8 cellular contexts compared by ENCODE assay signal in the genomic region with DNA sequence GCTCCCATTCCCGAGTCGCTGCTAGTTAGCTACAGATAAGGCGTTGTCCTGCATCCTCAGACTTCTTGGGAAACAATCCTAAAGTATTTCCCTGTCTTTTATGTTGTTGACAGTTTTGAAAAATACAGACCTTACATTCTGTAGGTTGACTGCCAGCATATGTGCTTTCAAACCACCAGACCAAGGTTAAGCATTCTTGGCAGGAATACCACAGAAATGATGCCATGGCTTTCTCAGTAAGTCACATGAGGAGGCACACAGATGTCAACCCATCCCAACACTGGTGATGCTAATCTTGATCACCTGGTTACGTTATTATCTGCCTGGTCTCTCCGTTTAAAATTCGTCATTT. TPM values are rescaled to one million over a fixed set of nuclear protein-coding genes. Genes with fewer than 3 reads are reported as not detected.
A peak's percentile ranks its signal among the peaks of the same experiment; 100 is the strongest.
DNase-seq lines count a peak whose midpoint lies in the region; ATAC-seq and TF ChIP-seq lines count a peak whose summit lies in the region.

No MANE protein-coding gene starts in this region.

- H3K27ac ChIP-seq in Peyer's patch: peak overlapping the region in 3 of 4 donors; percentile 79 to 90 (median 82)
- peak overlapping the region; percentile 83 to 91 (median 84) for H3K27ac ChIP-seq in esophagus muscularis mucosa (replicated peaks in 1 of 4)
- no peak overlapping the region for H3K27ac ChIP-seq in trophoblast cell (ENCODE audit: low read depth, low read length)

- peaks cover 3% of the 10 kb centered on the region for H3K79me1 ChIP-seq in trophoblast cell (ENCODE audit: low read length)

- no peaks in the 10 kb centered on the region for H3K79me2 ChIP-seq in trophoblast cell (ENCODE audit: control insufficient read depth, insufficient read depth, low read length, poor library complexity)

- no peak overlapping the region for H2BK12ac ChIP-seq in trophoblast cell (ENCODE audit: low read length)

- H3K9me3 ChIP-seq in Peyer's patch: no peaks in the 10 kb centered on the region
- no peaks in the 10 kb centered on the region for H3K9me3 ChIP-seq in esophagus muscularis mucosa
- no peaks in the 10 kb centered on the region for H3K9me3 ChIP-seq in trophoblast cell (ENCODE audit: insufficient read depth, low read depth, low read length)

- no peak overlapping the region for H3K4ac ChIP-seq in trophoblast cell (ENCODE audit: low read depth, low read length)

- no peak overlapping the region for H3K14ac ChIP-seq in trophoblast cell (ENCODE audit: low read length)

- H4K8ac ChIP-seq in trophoblast cell (ENCODE audit: low read depth, low read length): no peak overlapping the region

- TF ChIP-seq CTCF in Peyer's patch (IDR thresholded peaks at IDR 0.05) (no peak), esophagus muscularis mucosa (IDR thresholded peaks at IDR 0.05) (no peak)

- TF ChIP-seq POLR2A in Peyer's patch (IDR thresholded peaks at IDR 0.05): no peak
- no peak for TF ChIP-seq POLR2A in esophagus muscularis mucosa (IDR thresholded peaks at IDR 0.05; ENCODE audit: low read depth)

- H3K27me3 ChIP-seq in Peyer's patch (no peaks in the 10 kb centered on the region), esophagus muscularis mucosa (no peaks in the 10 kb centered on the region), trophoblast cell (ENCODE audit: insufficient read depth, low read length) (no peaks in the 10 kb centered on the region)

- no peak overlapping the region for H4K91ac ChIP-seq in trophoblast cell (ENCODE audit: low read depth, low read length)

- H3K18ac ChIP-seq in trophoblast cell (ENCODE audit: low read length): no peak overlapping the region

- H3K9ac ChIP-seq in trophoblast cell (ENCODE audit: low read length): peak overlapping the region; percentile 80

- no peak for TF ChIP-seq EP300 in esophagus muscularis mucosa (IDR thresholded peaks at IDR 0.05)

- ATAC-seq in GM19455 (IDR thresholded peaks at IDR 0.05; ENCODE audit: unreplicated experiment) (no peak), GM21576 (IDR thresholded peaks at IDR 0.05; ENCODE audit: unreplicated experiment) (no peak)

- peak overlapping the region; percentile 70 to 93 (median 81) for H3K4me3 ChIP-seq in Peyer's patch
- peak overlapping the region; percentile 73 to 88 (median 79) for H3K4me3 ChIP-seq in esophagus muscularis mucosa
- H3K4me3 ChIP-seq in trophoblast cell (ENCODE audit: low read depth, low read length): peak overlapping the region; percentile 95

- H2AFZ ChIP-seq in trophoblast cell (ENCODE audit: insufficient read depth, low read length, poor library complexity): no peak overlapping the region

- peak overlapping the region; percentile 92 for H3K4me2 ChIP-seq in trophoblast cell (ENCODE audit: low read length)

- intact Hi-C loops in esophagus muscularis mucosa (cut with DNase I): no loop called here

- H4K12ac ChIP-seq in trophoblast cell (ENCODE audit: low read depth, low read length): no peak overlapping the region

- H2BK5ac ChIP-seq in trophoblast cell (ENCODE audit: low read depth, low read length, poor library complexity): no peak overlapping the region

- H3K36me3 ChIP-seq in Peyer's patch (peaks cover 0 to 31% (median 0%) of the 10 kb centered on the region in 3 donors), esophagus muscularis mucosa (peaks cover 14 to 35% (median 28%) of the 10 kb centered on the region in 4 donors), trophoblast cell (ENCODE audit: control insufficient read depth in 1 of 2, insufficient read depth in 2 of 2, low read length in 2 of 2) (peaks cover 9 to 16% of the 10 kb centered on the region in 2 experiments)

- H3K4me1 ChIP-seq in Peyer's patch (peaks cover 0 to 18% (median 6%) of the 10 kb centered on the region in 4 donors), esophagus muscularis mucosa (peaks cover 20 to 26% (median 23%) of the 10 kb centered on the region in 4 donors), trophoblast cell (ENCODE audit: control insufficient read depth in 1 of 2, insufficient read depth in 2 of 2, low read length in 2 of 2) (peaks cover 0 to 2% of the 10 kb centered on the region in 2 experiments)

- 34% methylated on average over 6 of the region's 6 CpGs for WGBS in esophagus muscularis mucosa
- no CpG with 5 or more reads among the region's 6 CpGs for WGBS in trophoblast cell (ENCODE audit: extremely low coverage, insufficient coverage, insufficient read length)

- H2BK120ac ChIP-seq in trophoblast cell (ENCODE audit: insufficient read depth, low read length, poor library complexity): no peak overlapping the region

- H2AK5ac ChIP-seq in trophoblast cell (ENCODE audit: low read length): no peak overlapping the region

- DNase-seq in ELR (ENCODE audit: low read depth) (peak; percentile 55), Peyer's patch (no peak), esophagus muscularis mucosa (ENCODE audit: extremely low spot score) (no peak), trophoblast cell (peak; percentile 68 to 82), NCI-H1092 (lab: John Stamatoyannopoulos, UW) (no peak), GM19240 (ENCODE audit: insufficient read length, low spot score) (no peak)

- H3K23ac ChIP-seq in trophoblast cell (ENCODE audit: low read length): no peak overlapping the region

RNA-seq across cellular contexts. Expression of a gene that starts 0.9 kb away (rescaled TPM):
- 10 to 100 TPM; 27.0 to 55.3 (median 28.3) TPM for total RNA-seq in Peyer's patch
- 10 to 100 TPM; 18.3 to 27.8 (median 20.5) TPM for total RNA-seq in esophagus muscularis mucosa
- 13.0 and 13.3 TPM in 2 replicates for polyA plus RNA-seq in trophoblast cell (2013)

RNA-seq across cellular contexts. Expression of a gene that starts 47.0 kb away (rescaled TPM):
- total RNA-seq in Peyer's patch: 100 to 1,000 TPM; 251 to 586 (median 269) TPM
- 100 to 1,000 TPM; 204 to 368 (median 348) TPM for total RNA-seq in esophagus muscularis mucosa
- polyA plus RNA-seq in trophoblast cell (2013): 114 and 119 TPM in 2 replicates

RNA-seq across cellular contexts. Expression of a gene that starts 49.6 kb away (rescaled TPM):
- total RNA-seq in Peyer's patch: 10 to 100 TPM in 3 of 4 donors, 1 to 10 TPM in 1; 8.4 to 83.3 (median 25.7) TPM
- 10 to 100 TPM; 18.1 to 34.3 (median 23.0) TPM for total RNA-seq in esophagus muscularis mucosa
- polyA plus RNA-seq in trophoblast cell (2013): 34.5 and 36.5 TPM in 2 replicates

Comparison
In these comparisons a context has a peak if more than half of its experiments do, and no peak if none do; other contexts are left out.
1. DNase-seq: peak in ELR (single experiment) and trophoblast cell (2 of 2); none in Peyer's patch (0 of 3), esophagus muscularis mucosa (single experiment), NCI-H1092 (single experiment) and GM19240 (single experiment).
2. Peak in every context shown above with its lines, with median percentiles within 50 percentile points of each other: H3K4me3 ChIP-seq.